8 cellular contexts compared by ENCODE assay signal in genomic region chr19:53333466-53334449, GRCh38. TPM values are rescaled to one million over a fixed set of nuclear protein-coding genes. Genes with fewer than 3 reads are reported as not detected.
A peak's percentile ranks its signal among the peaks of the same experiment; 100 is the strongest.
DNase-seq lines count a peak whose midpoint lies in the region; ATAC-seq and TF ChIP-seq lines count a peak whose summit lies in the region.

ZNF845 (plus strand) TSS chr19:53333749; CDS start chr19:53341308, 7,559 bp downstream.

- peak within 1 kb of the TSS; percentile 88 to 95 for H3K27ac Mint-ChIP-seq in T-cell

- peaks cover 34% of the 10 kb centered on the region for H3K36me3 Mint-ChIP-seq in T-cell

- DNase-seq in NCI-H1417 (lab: John Stamatoyannopoulos, UW) (peak; percentile 89 to 94 (median 94)), T-cell (peak; percentile 85 to 98 (median 93)), amniotic epithelial cell (ENCODE audit: low read depth) (peak; percentile 88), left ventricle myocardium inferior (peak; percentile 93), prostate gland (ENCODE audit: low spot score) (peak; percentile 96)

- H3K27me3 ChIP-seq in left ventricle myocardium inferior (ENCODE audit: low read depth) (peaks cover 3% of the 10 kb centered on the region), prostate gland (replicated peaks; ENCODE audit: insufficient read depth) (no peaks in the 10 kb centered on the region)

- intact Hi-C loops in left ventricle myocardium inferior (cut with micrococcal nuclease): no loop called here
- intact Hi-C loops in prostate gland (cut with DNase I): loop anchor here (5.0 to 10.0 kb wide), 2 partner anchors 76 to 139 kb away; partner anchors contain the start of genes VN1R2 and ZNF665

- TF ChIP-seq CTCF in GM12875 (IDR thresholded peaks at IDR 0.05; ENCODE audit: borderline replicate concordance, insufficient read depth, low read depth, low read length) (no peak), left ventricle myocardium inferior (IDR thresholded peaks at IDR 0.05; ENCODE audit: borderline replicate concordance) (no peak), prostate gland (IDR thresholded peaks at IDR 0.05) (no peak)

- H3K4me3 ChIP-seq in GM12875 (ENCODE audit: low read depth, low read length): peak within 1 kb of the TSS; percentile 84
- H3K4me3 ChIP-seq in left ventricle myocardium inferior: peak within 1 kb of the TSS; percentile 95
- peak within 1 kb of the TSS; percentile 55 to 61 for H3K4me3 ChIP-seq in prostate gland
- peak within 1 kb of the TSS; percentile 57 for H3K4me3 ChIP-seq in urinary bladder (ENCODE audit: low read depth, low read length)

- peak; percentile 98 for ATAC-seq in HG02678 (IDR thresholded peaks at IDR 0.05; ENCODE audit: unreplicated experiment)
- ATAC-seq in T-cell (replicated peaks in 1 of 4): peak; percentile 95 to 99 (median 98)

- H3K27ac ChIP-seq in left ventricle myocardium inferior (replicated peaks) (peak within 1 kb of the TSS; percentile 82), prostate gland (peak within 1 kb of the TSS; percentile 58 to 73), urinary bladder (ENCODE audit: low read depth) (peak within 1 kb of the TSS; percentile 65)

- H3K4me1 Mint-ChIP-seq in T-cell: peaks cover 23 to 39% (median 24%) of the 10 kb centered on the region in 3 donors

- H3K9me3 ChIP-seq in left ventricle myocardium inferior (replicated peaks) (peaks cover 12% of the 10 kb centered on the region), prostate gland (no peaks in the 10 kb centered on the region)

- under 1% methylated on average over 39 of the region's 61 CpGs for WGBS in prostate gland
- whole genome bisulfite sequencing in urinary bladder: under 1% methylated on average over 61 of the region's 61 CpGs

- peaks cover 7% of the 10 kb centered on the region for H3K36me3 ChIP-seq in left ventricle myocardium inferior
- H3K36me3 ChIP-seq in prostate gland: no peaks in the 10 kb centered on the region
- no peaks in the 10 kb centered on the region for H3K36me3 ChIP-seq in urinary bladder (ENCODE audit: insufficient read depth)

- POLR2A ChIA-PET in T-cell (lab: Charles Lee): no interaction called here

- CTCF ChIA-PET in T-cell (lab: Charles Lee): no interaction called here

- TF ChIP-seq POLR2A in prostate gland (IDR thresholded peaks at IDR 0.05): peak; percentile 61

- peaks cover 5 to 8% of the 10 kb centered on the region in 2 donors for H3K27me3 Mint-ChIP-seq in T-cell

- peaks cover 23% of the 10 kb centered on the region for H3K4me1 ChIP-seq in left ventricle myocardium inferior
- H3K4me1 ChIP-seq in prostate gland (replicated peaks): no peaks in the 10 kb centered on the region
- no peaks in the 10 kb centered on the region for H3K4me1 ChIP-seq in urinary bladder (ENCODE audit: insufficient read depth)

- H3K4me3 Mint-ChIP-seq in T-cell: peak within 1 kb of the TSS; percentile 90 to 94 (median 94)

- peaks cover 1 to 18% (median 5%) of the 10 kb centered on the region in 3 donors for H3K9me3 Mint-ChIP-seq in T-cell

RNA-seq across cellular contexts. Expression of gene ZNF845, which starts in this region (rescaled TPM):
- total RNA-seq in T-cell (10 to 100 TPM in 3 of 5 donors, 1 to 10 TPM in 2; 7.4 to 14.7 (median 14.4) TPM), left ventricle myocardium inferior (3.5 TPM), prostate gland (1 to 10 TPM; 6.5 to 7.8 TPM), urinary bladder (17.8 TPM)
- 3.4 TPM for polyA plus RNA-seq in urinary bladder

Comparison
In these comparisons a context has a peak if more than half of its experiments do, and no peak if none do; other contexts are left out.
1. Peak in every context shown above with its lines: DNase-seq, ATAC-seq, H3K4me3 ChIP-seq and H3K27ac ChIP-seq.